8 cellular contexts compared by ENCODE assay signal in genomic region chr19:3094638-3095374, GRCh38. TPM values are rescaled to one million over a fixed set of nuclear protein-coding genes. Genes with fewer than 3 reads are reported as not detected.
DNase-seq lines count a peak whose midpoint lies in the region; FAIRE-seq and TF ChIP-seq lines count a peak whose summit lies in the region.

No MANE protein-coding gene starts in this region.

- no peaks in the 10 kb centered on the region for H3K27me3 ChIP-seq in adipocyte (replicated peaks; ENCODE audit: control insufficient read depth, insufficient read depth, low read length)

- DNase-seq in activated gamma-delta T cell treated with Interleukin-2 at 50 U/mL for 16 hours (peak; percentile 23), activated gamma-delta T cell (lab: John Stamatoyannopoulos, UW) (no peak), NAMALWA (ENCODE audit: low spot score) (peak; percentile 69), adipocyte (ENCODE audit: low read depth) (peak; percentile 63), kidney (peak; percentile 81), NCI-H2081 (lab: John Stamatoyannopoulos, UW) (no peak), inferior parietal cortex (ENCODE audit: extremely low spot score) (no peak)

- H3K27ac Mint-ChIP-seq in stimulated activated naive CD8-positive, alpha-beta T cell treated with anti-CD3 and anti-CD28 coated beads, Interleukin-15, Interleukin-2, amounts not matched to agents 100 ng/mL and 50 ng/mL, for 24 hours, result no peak overlapping the region

- intact Hi-C loops in kidney (cut with DNase I), result no loop called here

- FAIRE-seq in kidney (lab: Jason Lieb, UNC), result no peak

- H3K27ac ChIP-seq in kidney (ENCODE audit: low read depth in 2 of 2, low read length in 2 of 2), result peak overlapping the region; percentile 57 to 72

- H3K9me3 Mint-ChIP-seq in stimulated activated naive CD8-positive, alpha-beta T cell treated with anti-CD3 and anti-CD28 coated beads, Interleukin-15, Interleukin-2, amounts not matched to agents 100 ng/mL and 50 ng/mL, for 24 hours, result no peaks in the 10 kb centered on the region

- H3K4me3 ChIP-seq in adipocyte (ENCODE audit: low read length) (peak overlapping the region; percentile 96), kidney (ENCODE audit: low read length in 2 of 2) (peak overlapping the region; percentile 85)

- H3K27me3 Mint-ChIP-seq in stimulated activated naive CD8-positive, alpha-beta T cell treated with anti-CD3 and anti-CD28 coated beads, Interleukin-15, Interleukin-2, amounts not matched to agents 100 ng/mL and 50 ng/mL, for 24 hours, result peaks cover 14% of the 10 kb centered on the region

- H3K9ac ChIP-seq in adipocyte (ENCODE audit: low read length) (peak overlapping the region; percentile 99), kidney (ENCODE audit: low read length in 2 of 2) (peak overlapping the region; percentile 76 to 95)

- H3K4me1 Mint-ChIP-seq in stimulated activated naive CD8-positive, alpha-beta T cell treated with anti-CD3 and anti-CD28 coated beads, Interleukin-15, Interleukin-2, amounts not matched to agents 100 ng/mL and 50 ng/mL, for 24 hours (ENCODE audit: low read depth), result peaks cover 24% of the 10 kb centered on the region

- H3K4me1 ChIP-seq in adipocyte (ENCODE audit: control insufficient read depth, insufficient read depth, low read length) (peaks cover 40% of the 10 kb centered on the region), kidney (ENCODE audit: control insufficient read depth in 1 of 2, insufficient read depth in 1 of 2, low read depth in 1 of 2, low read length in 2 of 2) (peaks cover 21 to 44% of the 10 kb centered on the region in 2 donors)

- H3K36me3 ChIP-seq in adipocyte (ENCODE audit: control insufficient read depth, insufficient read depth, low read length, severe bottlenecking) (no peaks in the 10 kb centered on the region), kidney (ENCODE audit: control insufficient read depth in 1 of 2, insufficient read depth in 2 of 2, low read length in 2 of 2) (no peaks in the 10 kb centered on the region)

- no peak for TF ChIP-seq CTCF in kidney (IDR thresholded peaks at IDR 0.05; ENCODE audit: borderline replicate concordance, extremely low read depth, insufficient read depth)

- H3K4me3 Mint-ChIP-seq in stimulated activated naive CD8-positive, alpha-beta T cell treated with anti-CD3 and anti-CD28 coated beads, Interleukin-15, Interleukin-2, amounts not matched to agents 100 ng/mL and 50 ng/mL, for 24 hours, result peak overlapping the region; percentile 77

- H3K9me3 ChIP-seq in adipocyte (ENCODE audit: control insufficient read depth, low read length), result no peaks in the 10 kb centered on the region
- no peaks in the 10 kb centered on the region for H3K9me3 ChIP-seq in kidney (ENCODE audit: control insufficient read depth in 1 of 2, low read length in 2 of 2)

- no peaks in the 10 kb centered on the region for H3K36me3 Mint-ChIP-seq in stimulated activated naive CD8-positive, alpha-beta T cell treated with anti-CD3 and anti-CD28 coated beads, Interleukin-15, Interleukin-2, amounts not matched to agents 100 ng/mL and 50 ng/mL, for 24 hours (ENCODE audit: low read depth)

RNA-seq across cellular contexts. Expression of gene GNA11, which starts 0.6 kb away (rescaled TPM):
- 69.4 TPM for total RNA-seq in kidney
- 43.9 TPM for polyA plus RNA-seq in kidney (ENCODE audit: insufficient read depth, low read depth, low replicate concordance)

RNA-seq across cellular contexts. Expression of gene TLE5, which starts 32.5 kb away (rescaled TPM):
- 526 TPM for total RNA-seq in kidney
- polyA plus RNA-seq in kidney (ENCODE audit: insufficient read depth, low read depth, low replicate concordance), result 580 TPM

RNA-seq across cellular contexts. Expression of gene GNA15, which starts 41.0 kb away (rescaled TPM):
- 8.7 TPM for total RNA-seq in kidney
- 1.7 TPM for polyA plus RNA-seq in kidney (ENCODE audit: insufficient read depth, low read depth, low replicate concordance)

Comparison
In these comparisons a context has a peak if more than half of its experiments do, and no peak if none do; other contexts are left out.
1. DNase-seq: peak in activated gamma-delta T cell treated with Interleukin-2 at 50 U/mL for 16 hours (single experiment), NAMALWA (single experiment), adipocyte (single experiment) and kidney (single experiment); none in activated gamma-delta T cell (single experiment), NCI-H2081 (0 of 2) and inferior parietal cortex (single experiment).